ENCODE assay signal across 10 cellular contexts in genomic region chr10:122044045-122044661, GRCh38. TPM values are rescaled to one million over a fixed set of nuclear protein-coding genes. Genes with fewer than 3 reads are reported as not detected.
DNase-seq lines count a peak whose midpoint lies in the region; ATAC-seq and TF ChIP-seq lines count a peak whose summit lies in the region.
"Had no signal": no experiment of that assay in that cellular context is flagged by ENCODE, and none has a peak within 500 bp of the region (broad histone marks: within the 10 kb centered on the region; RNA-seq: fewer than 3 reads in every experiment).

No MANE protein-coding gene starts in this region.

- no peaks in the 10 kb centered on the region for H3K27me3 ChIP-seq in esophagus muscularis mucosa

- peak overlapping the region; percentile 31 to 39 (median 36) for H3K4me3 ChIP-seq in esophagus muscularis mucosa

- H3K36me3 ChIP-seq in esophagus muscularis mucosa: no peaks in the 10 kb centered on the region

- intact Hi-C loops in esophagus muscularis mucosa (cut with DNase I): no loop called here

- H3K4me1 ChIP-seq in esophagus muscularis mucosa: peaks cover 19 to 70% (median 52%) of the 10 kb centered on the region in 4 donors

- no peak for ATAC-seq in GM18498 (IDR thresholded peaks at IDR 0.05; ENCODE audit: unreplicated experiment)
- ATAC-seq in GM18520 (IDR thresholded peaks at IDR 0.05; ENCODE audit: unreplicated experiment): no peak

- peak overlapping the region; percentile 82 to 90 (median 86) for H3K27ac ChIP-seq in esophagus muscularis mucosa (replicated peaks in 1 of 4)
- H3K27ac ChIP-seq: RWPE1 had no signal

- H3K9me3 ChIP-seq in esophagus muscularis mucosa: no peaks in the 10 kb centered on the region

- DNase-seq in AG08396 (ENCODE audit: low spot score) (peak; percentile 44), NCI-H146 (lab: John Stamatoyannopoulos, UW) (peak; percentile 63), esophagus muscularis mucosa (ENCODE audit: extremely low spot score) (no peak), myocyte (ENCODE audit: low read depth) (peak; percentile 86), activated T-cell treated with anti-CD3 and anti-CD28 coated beads for 4 hours (no peak), KBM-7 (no peak)
- DNase-seq: activated effector memory CD4-positive, alpha-beta T cell treated with anti-CD3 and anti-CD28 coated beads, Interleukin-2, amount 50 U/mL, for 16 hours had no signal

- in situ Hi-C loops in KBM-7 (cut with MboI; ENCODE audit: low pct_unique_long_range_greater_than_20kb, low sequenced_read_pairs): no loop called here

- TF ChIP-seq POLR2A in esophagus muscularis mucosa (IDR thresholded peaks at IDR 0.05; ENCODE audit: low read depth): no peak

- WGBS in esophagus muscularis mucosa: 34% methylated on average over 13 of the region's 13 CpGs

- TF ChIP-seq EP300 in esophagus muscularis mucosa (IDR thresholded peaks at IDR 0.05): no peak

- TF ChIP-seq CTCF in esophagus muscularis mucosa (IDR thresholded peaks at IDR 0.05): no peak

RNA-seq across cellular contexts. Expression of gene TACC2, which starts 55.2 kb away (rescaled TPM):
- 10 to 100 TPM; 53.7 to 99.4 (median 75.6) TPM for total RNA-seq in esophagus muscularis mucosa
- total RNA-seq in myocyte: 25.1 and 34.1 TPM in 2 replicates
- 27.0 TPM for polyA plus RNA-seq in myocyte (2012)

Comparison
In these comparisons a context has a peak if more than half of its experiments do, and no peak if none do; other contexts are left out.
1. DNase-seq: peak in AG08396 (single experiment), NCI-H146 (single experiment) and myocyte (single experiment); none in esophagus muscularis mucosa (single experiment), activated T-cell treated with anti-CD3 and anti-CD28 coated beads for 4 hours (single experiment) and KBM-7 (single experiment).